1 cellular context compared by ENCODE assay signal in the genomic region with DNA sequence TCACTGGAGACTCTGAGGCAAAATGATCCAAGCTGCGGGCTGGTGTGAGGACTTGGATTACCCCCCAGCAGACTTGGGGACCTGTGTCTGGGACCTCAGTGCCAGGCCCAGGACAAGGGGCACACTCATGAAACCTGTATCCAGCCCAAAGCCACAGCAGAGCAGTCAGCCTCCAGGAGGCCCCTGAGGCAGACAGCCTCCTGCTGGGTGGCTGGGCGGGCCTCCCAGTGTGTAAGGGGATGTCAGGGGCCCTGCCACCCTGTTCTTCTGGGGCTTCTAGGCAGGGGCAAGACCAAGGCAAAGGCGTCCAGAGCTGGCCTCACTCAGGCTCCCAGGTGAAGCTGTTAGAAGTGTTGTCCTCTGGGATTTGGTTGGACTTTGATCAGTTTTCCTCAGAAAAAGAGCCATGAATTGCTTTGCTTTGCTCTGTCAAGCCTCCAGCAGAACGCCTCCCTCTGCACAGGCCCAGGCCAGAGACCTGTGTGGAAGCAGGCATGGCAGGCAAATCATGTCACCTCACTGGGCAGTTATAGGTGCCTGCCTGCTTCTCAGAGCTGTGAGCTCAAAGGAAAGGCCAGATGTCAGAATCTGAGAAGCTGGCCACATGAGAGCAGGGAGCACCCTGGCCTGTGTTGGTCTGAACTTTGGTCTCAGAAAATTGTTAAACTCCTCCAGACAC.
TF ChIP-seq lines count a peak whose summit lies in the region.

No MANE protein-coding gene starts in this region.

TF ChIP-seq in IMR-90, 13 proteins besides CTCF, POLR2A, EP300 and RAD21:
- TF ChIP-seq MXI1 (IDR thresholded peaks at IDR 0.05; ENCODE audit: borderline replicate concordance, low read depth, low read length) = no peak
- TF ChIP-seq RCOR1 (IDR thresholded peaks at IDR 0.05; ENCODE audit: insufficient replicate concordance, low read length) = no peak
- TF ChIP-seq, protein P1, sequence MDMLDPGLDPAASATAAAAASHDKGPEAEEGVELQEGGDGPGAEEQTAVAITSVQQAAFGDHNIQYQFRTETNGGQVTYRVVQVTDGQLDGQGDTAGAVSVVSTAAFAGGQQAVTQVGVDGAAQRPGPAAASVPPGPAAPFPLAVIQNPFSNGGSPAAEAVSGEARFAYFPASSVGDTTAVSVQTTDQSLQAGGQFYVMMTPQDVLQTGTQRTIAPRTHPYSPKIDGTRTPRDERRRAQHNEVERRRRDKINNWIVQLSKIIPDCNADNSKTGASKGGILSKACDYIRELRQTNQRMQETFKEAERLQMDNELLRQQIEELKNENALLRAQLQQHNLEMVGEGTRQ (IDR thresholded peaks at IDR 0.05; ENCODE audit: low read depth, low read length) = 0 out of 2 replicates have a peak, but pooled peaks have one; percentile 3
- TF ChIP-seq SMC3 (IDR thresholded peaks at IDR 0.05; ENCODE audit: low read depth, low read length) = no peak
